In genomic region chr14:96275182-96276112, GRCh38 we compare ENCODE assay signal across 8 cellular contexts. TPM values are rescaled to one million over a fixed set of nuclear protein-coding genes. Genes with fewer than 3 reads are reported as not detected.
A peak's percentile ranks its signal among the peaks of the same experiment; 100 is the strongest.
DNase-seq lines count a peak whose midpoint lies in the region; ATAC-seq and TF ChIP-seq lines count a peak whose summit lies in the region.

No MANE protein-coding gene starts in this region.

- H3K27me3 ChIP-seq in GM06990 (replicated peaks; ENCODE audit: control insufficient read depth, insufficient read depth, low read length): no peaks in the 10 kb centered on the region
- H3K27me3 ChIP-seq in iPS DF 6.9 (ENCODE audit: control insufficient read depth, insufficient read depth, low read length): no peaks in the 10 kb centered on the region
- no peaks in the 10 kb centered on the region for H3K27me3 ChIP-seq in spleen (replicated peaks in 1 of 7)

- ATAC-seq in HG02973 (IDR thresholded peaks at IDR 0.05; ENCODE audit: unreplicated experiment): no peak
- no peak for ATAC-seq in GM19324 (IDR thresholded peaks at IDR 0.05; ENCODE audit: low FRiP score, unreplicated experiment)

- H3K9me3 Mint-ChIP-seq in T-helper 2 cell treated with Interferon-gamma antibody and Interleukin-4, amounts not matched to agents 5 μg/mL and 100 μg/mL, for 36 hours: peaks cover 18% of the 10 kb centered on the region

- in situ Hi-C loops in astrocyte of the cerebellum (cut with HindIII; ENCODE audit: low sequenced_read_pairs): loop anchor here (10.0 kb wide), 1 partner anchor 271 kb away; no protein-coding TSS in a partner anchor

- H3K9me3 ChIP-seq in iPS DF 6.9 (ENCODE audit: control insufficient read depth, insufficient read depth, low read length): no peaks in the 10 kb centered on the region
- H3K9me3 ChIP-seq in spleen: peaks cover 0 to 36% (median 23%) of the 10 kb centered on the region in 8 donors

- TF ChIP-seq CTCF in GM06990 (IDR thresholded peaks at IDR 0.05; ENCODE audit: insufficient read depth, low read length, poor library complexity, severe bottlenecking): peak; percentile 96
- TF ChIP-seq CTCF in astrocyte of the cerebellum (IDR thresholded peaks at IDR 0.05; ENCODE audit: low read depth, low read length, missing control alignments): peak; percentile 96
- peak; percentile 50 to 91 (median 83) for TF ChIP-seq CTCF in spleen (IDR thresholded peaks at IDR 0.05 in 8 of 11, conservative IDR thresholded peaks at IDR 0.05 in 3 of 11)

- no peaks in the 10 kb centered on the region for H3K36me3 Mint-ChIP-seq in T-helper 2 cell treated with Interferon-gamma antibody and Interleukin-4, amounts not matched to agents 5 μg/mL and 100 μg/mL, for 36 hours (ENCODE audit: low read depth)

- WGBS in iPS DF 6.9 (ENCODE audit: insufficient coverage, insufficient read length): no CpG with 5 or more reads among the region's 16 CpGs
- 14 to 18% (median 16%) methylated on average over 16 of the region's 16 CpGs for WGBS in spleen, 5 donors

- H3K4me1 ChIP-seq in iPS DF 6.9 (ENCODE audit: control insufficient read depth, insufficient read depth, low read length) (peaks cover 1% of the 10 kb centered on the region; the same call in 1 of the 2 replicates), spleen (peaks cover 0 to 12% (median 8%) of the 10 kb centered on the region in 6 donors)

- TF ChIP-seq POLR2A in spleen (IDR thresholded peaks at IDR 0.05): no peak

- H3K27ac Mint-ChIP-seq in T-helper 2 cell treated with Interferon-gamma antibody and Interleukin-4, amounts not matched to agents 5 μg/mL and 100 μg/mL, for 36 hours: no peak overlapping the region

- H3K27ac ChIP-seq in iPS DF 6.9 (ENCODE audit: low read length): no peak overlapping the region
- no peak overlapping the region for H3K27ac ChIP-seq in spleen

- no peak overlapping the region for H3K4me3 ChIP-seq in GM06990 (replicated peaks; ENCODE audit: low read depth, low read length)
- no peak overlapping the region for H3K4me3 ChIP-seq in astrocyte of the cerebellum (ENCODE audit: low read depth, low read length)
- H3K4me3 ChIP-seq in iPS DF 6.9 (ENCODE audit: low read length): no peak overlapping the region
- no peak overlapping the region for H3K4me3 ChIP-seq in spleen

- H3K36me3 ChIP-seq in GM06990 (ENCODE audit: control insufficient read depth, insufficient read depth, low read length): no peaks in the 10 kb centered on the region
- H3K36me3 ChIP-seq in iPS DF 6.9 (ENCODE audit: control insufficient read depth, insufficient read depth, low read length): no peaks in the 10 kb centered on the region
- H3K36me3 ChIP-seq in spleen: peaks cover 0 to 10% (median 0%) of the 10 kb centered on the region in 6 donors

- H3K4me3 Mint-ChIP-seq in T-helper 2 cell treated with Interferon-gamma antibody and Interleukin-4, amounts not matched to agents 5 μg/mL and 100 μg/mL, for 36 hours: no peak overlapping the region

- intact Hi-C loops in spleen (cut with DNase I; ENCODE audit: low total_unique reads): loop anchor here (5.0 to 10.0 kb wide), 2 partner anchors 173 to 711 kb away; no protein-coding TSS in a partner anchor

- peaks cover 2% of the 10 kb centered on the region for H3K27me3 Mint-ChIP-seq in T-helper 2 cell treated with Interferon-gamma antibody and Interleukin-4, amounts not matched to agents 5 μg/mL and 100 μg/mL, for 36 hours (ENCODE audit: low read depth)

- DNase-seq in GM06990 (ENCODE audit: extremely low read depth, insufficient read length): peak; percentile 20
- peak; percentile 73 for DNase-seq in NAMALWA (ENCODE audit: low spot score)
- peak; percentile 28 for DNase-seq in T-helper 2 cell treated with Interferon-gamma antibody and Interleukin-4, amounts not matched to agents 5 μg/mL and 100 μg/mL, for 36 hours (ENCODE audit: low spot score)
- peak; percentile 43 for DNase-seq in astrocyte of the cerebellum (ENCODE audit: low read depth)
- peak; percentile 54 for DNase-seq in iPS DF 6.9 (ENCODE audit: low read depth, low spot score)
- peak; percentile 88 for DNase-seq in spleen

- H3K4me1 Mint-ChIP-seq in T-helper 2 cell treated with Interferon-gamma antibody and Interleukin-4, amounts not matched to agents 5 μg/mL and 100 μg/mL, for 36 hours (ENCODE audit: low read depth): peaks cover 2% of the 10 kb centered on the region

RNA-seq across cellular contexts. Expression of gene BDKRB1, which starts 19.4 kb away (rescaled TPM):
- total RNA-seq in spleen: not detected
- under 1 TPM in 1 of 3 donors, not detected in 2; 0.22 TPM for polyA plus RNA-seq in spleen

Comparison
In these comparisons a context has a peak if more than half of its experiments do, and no peak if none do; other contexts are left out.
1. DNase-seq: peak in every context shown above with its lines; median percentile 88 in spleen; 73 in NAMALWA; 54 in iPS DF 6.9; 43 in astrocyte of the cerebellum; 28 in T-helper 2 cell treated with Interferon-gamma antibody and Interleukin-4, amounts not matched to agents 5 μg/mL and 100 μg/mL, for 36 hours; 20 in GM06990.